9 cellular contexts compared by ENCODE assay signal in genomic region chr2:28627722-28628480, GRCh38.
A peak's percentile ranks its signal among the peaks of the same experiment; 100 is the strongest.
DNase-seq lines count a peak whose midpoint lies in the region; ATAC-seq and TF ChIP-seq lines count a peak whose summit lies in the region.
"Had no signal": no experiment of that assay in that cellular context is flagged by ENCODE, and none has a peak within 500 bp of the region (broad histone marks: within the 10 kb centered on the region; RNA-seq: fewer than 3 reads in every experiment).

No MANE protein-coding gene starts in this region.

- H3K27ac ChIP-seq in SJCRH30 (peak overlapping the region; percentile 51; the same call in 1 of the 2 replicates), esophagus muscularis mucosa (replicated peaks in 1 of 4) (peak overlapping the region; percentile 92 to 98 (median 96)), dorsolateral prefrontal cortex (peak overlapping the region in 8 of 59 donors; percentile 14 to 89 (median 62))

- H3K9me3 ChIP-seq in SJCRH30 (replicated peaks) (no peaks in the 10 kb centered on the region), esophagus muscularis mucosa (no peaks in the 10 kb centered on the region)

- H3K27me3 Mint-ChIP-seq in CD14-positive monocyte (ENCODE audit: low read depth in 3 of 3) (peaks cover 0 to 3% (median 3%) of the 10 kb centered on the region in 3 donors), nephron (ENCODE audit: low read depth) (peaks cover 13% of the 10 kb centered on the region), glutamatergic neuron (ENCODE audit: unreplicated experiment) (peaks cover 2% of the 10 kb centered on the region)

- no peaks in the 10 kb centered on the region for H3K9me3 Mint-ChIP-seq in CD14-positive monocyte
- H3K9me3 Mint-ChIP-seq in nephron, result no peaks in the 10 kb centered on the region
- peaks cover 2% of the 10 kb centered on the region for H3K9me3 Mint-ChIP-seq in glutamatergic neuron (ENCODE audit: unreplicated experiment)

- intact Hi-C loops in CD14-positive monocyte (cut with micrococcal nuclease) (no loop called here), esophagus muscularis mucosa (cut with DNase I) (no loop called here), dorsolateral prefrontal cortex (cut with DNase I) (loop anchor here in 1 of 2 donors (10.0 kb wide), 1 partner anchor 127 kb away; the partner anchor contains the start of gene PPP1CB)

- peaks cover 36% of the 10 kb centered on the region for H3K4me1 ChIP-seq in SJCRH30
- peaks cover 52 to 98% (median 94%) of the 10 kb centered on the region in 4 donors for H3K4me1 ChIP-seq in esophagus muscularis mucosa

- TF ChIP-seq CTCF in CD14-positive monocyte (IDR thresholded peaks at IDR 0.05) (no peak), esophagus muscularis mucosa (IDR thresholded peaks at IDR 0.05) (no peak), nephron (IDR thresholded peaks at IDR 0.05; ENCODE audit: unreplicated experiment in 3 of 3) (no peak), glutamatergic neuron (IDR thresholded peaks at IDR 0.05; ENCODE audit: partially characterized antibody, unreplicated experiment) (no peak), dorsolateral prefrontal cortex (IDR thresholded peaks at IDR 0.05 in 54 of 56, conservative IDR thresholded peaks at IDR 0.05 in 2 of 56; ENCODE audit: low read depth in 1 of 56, partially characterized antibody in 56 of 56) (no peak)

- no peak overlapping the region for H3K4me3 Mint-ChIP-seq in CD14-positive monocyte
- H3K4me3 Mint-ChIP-seq in nephron, result peak overlapping the region in 1 of 3 experiments; percentile 28
- H3K4me3 Mint-ChIP-seq in glutamatergic neuron (ENCODE audit: unreplicated experiment), result no peak overlapping the region

- WGBS in esophagus muscularis mucosa, result 64% methylated on average over 5 of the region's 5 CpGs

- H3K27ac Mint-ChIP-seq in CD14-positive monocyte (peak overlapping the region; percentile 58 to 98 (median 75)), nephron (peak overlapping the region; percentile 75 to 98 (median 96)), glutamatergic neuron (ENCODE audit: unreplicated experiment) (no peak overlapping the region)

- no peak for TF ChIP-seq POLR2A in esophagus muscularis mucosa (IDR thresholded peaks at IDR 0.05; ENCODE audit: low read depth)

- ATAC-seq in HG02870 (IDR thresholded peaks at IDR 0.05; ENCODE audit: unreplicated experiment), result no peak

- H3K27me3 ChIP-seq in SJCRH30 (no peaks in the 10 kb centered on the region), esophagus muscularis mucosa (no peaks in the 10 kb centered on the region), dorsolateral prefrontal cortex (no peaks in the 10 kb centered on the region)

- no peak for TF ChIP-seq EP300 in esophagus muscularis mucosa (IDR thresholded peaks at IDR 0.05)

- H3K36me3 ChIP-seq in SJCRH30 (no peaks in the 10 kb centered on the region), esophagus muscularis mucosa (no peaks in the 10 kb centered on the region)

- H3K36me3 Mint-ChIP-seq in CD14-positive monocyte, result peaks cover 52 to 81% of the 10 kb centered on the region in 2 donors
- H3K36me3 Mint-ChIP-seq in nephron (ENCODE audit: low read depth), result no peaks in the 10 kb centered on the region
- H3K36me3 Mint-ChIP-seq in glutamatergic neuron (ENCODE audit: unreplicated experiment), result no peaks in the 10 kb centered on the region

- no peak overlapping the region for H3K4me3 ChIP-seq in SJCRH30
- H3K4me3 ChIP-seq in esophagus muscularis mucosa, result no peak overlapping the region
- H3K4me3 ChIP-seq in dorsolateral prefrontal cortex, result no peak overlapping the region

- DNase-seq in CD14-positive monocyte (ENCODE audit: low spot score), result no peak
- peak in 1 of 2 experiments; percentile 48 for DNase-seq in SJCRH30
- no peak for DNase-seq in esophagus muscularis mucosa (ENCODE audit: extremely low spot score)
- DNase-seq in glutamatergic neuron, result no peak
- DNase-seq in epidermal melanocyte (ENCODE audit: insufficient read length, low spot score), result no peak
- DNase-seq in dorsolateral prefrontal cortex, result no peak
- DNase-seq: NCI-H187 had no signal

- H3K4me1 Mint-ChIP-seq in CD14-positive monocyte (peaks cover 24% of the 10 kb centered on the region), nephron (peaks cover 67% of the 10 kb centered on the region), glutamatergic neuron (ENCODE audit: low read depth, unreplicated experiment) (peaks cover 6% of the 10 kb centered on the region)
